ENCODE assay signal across 9 cellular contexts in genomic region chr5:1409386-1410110, GRCh38. TPM values are rescaled to one million over a fixed set of nuclear protein-coding genes. Genes with fewer than 3 reads are reported as not detected.
DNase-seq lines count a peak whose midpoint lies in the region; ATAC-seq, FAIRE-seq and TF ChIP-seq lines count a peak whose summit lies in the region.
"Had no signal": no experiment of that assay in that cellular context is flagged by ENCODE, and none has a peak within 500 bp of the region (broad histone marks: within the 10 kb centered on the region; RNA-seq: fewer than 3 reads in every experiment).

No MANE protein-coding gene starts in this region.

- CTCF ChIA-PET in K562 (lab: Yijun Ruan, JAX; ENCODE audit: low intra/inter-chr PET ratio) = no interaction called here

- H3K4me1 ChIP-seq in K562 (replicated peaks in 1 of 2; ENCODE audit: control insufficient read depth in 2 of 2, insufficient read depth in 2 of 2, low read length in 2 of 2) = peaks cover 0 to 20% of the 10 kb centered on the region in 2 experiments; a peak in 1 of 5 replicates
- H3K4me1 ChIP-seq: parathyroid adenoma had no signal

- H3K36me3 Mint-ChIP-seq in naive B cell (no peaks in the 10 kb centered on the region), type B pancreatic cell (no peaks in the 10 kb centered on the region)

- H3K27me3 Mint-ChIP-seq in naive B cell (peaks cover 26 to 49% (median 46%) of the 10 kb centered on the region in 3 donors), type B pancreatic cell (peaks cover 35% of the 10 kb centered on the region)

- H3K9me3 Mint-ChIP-seq in naive B cell (peaks cover 0 to 1% (median 0%) of the 10 kb centered on the region in 7 donors), type B pancreatic cell (no peaks in the 10 kb centered on the region)

- peak; percentile 23 for DNase-seq in GM12865 (ENCODE audit: low read depth)
- peak; percentile 56 for DNase-seq in MG63
- peak; percentile 56 to 76 (median 66) for DNase-seq in K562 (ENCODE audit: extremely low read depth in 1 of 4, low spot score in 3 of 4)
- DNase-seq in naive B cell = no peak
- DNase-seq in NCI-H187 (lab: John Stamatoyannopoulos, UW) = no peak
- no peak for DNase-seq in type B pancreatic cell (ENCODE audit: extremely low spot score, unreplicated experiment)
- DNase-seq: T1000 had no signal

- no peak overlapping the region for H2AFZ ChIP-seq in K562 (ENCODE audit: low read depth, low read length)
- H2AFZ ChIP-seq: parathyroid adenoma had no signal

- intact Hi-C loops in K562 (cut with micrococcal nuclease) = no loop called here

- POLR2A ChIA-PET in K562 (lab: Yijun Ruan, JAX) = interaction anchor here (0.7 to 0.9 kb wide), 2 partner anchors 9 to 51 kb away, joined by 3 to 6 read pairs; no protein-coding TSS in a partner anchor

- in situ Hi-C loops in K562 (cut with MboI) = no loop called here

- H3K27ac ChIP-seq in K562 (ENCODE audit: extremely low read depth, low read depth, low read length) = no peak overlapping the region
- H3K27ac ChIP-seq: parathyroid adenoma had no signal

- TF ChIP-seq RAD21 in K562 (CRISPR knock-in tag; conservative IDR thresholded peaks at IDR 0.05 in 1 of 2, IDR thresholded peaks at IDR 0.05 in 1 of 2) = no peak

- TF ChIP-seq POLR2A in K562 (conservative IDR thresholded peaks at IDR 0.05) = no peak

- H3K4me3 Mint-ChIP-seq in naive B cell = peak overlapping the region in 2 of 8 donors; percentile 53 to 76
- H3K4me3 Mint-ChIP-seq in type B pancreatic cell = no peak overlapping the region

- H3K27me3 ChIP-seq in MG63 = peaks cover 51% of the 10 kb centered on the region
- H3K27me3 ChIP-seq in K562 (ENCODE audit: control insufficient read depth in 2 of 2, insufficient read depth in 2 of 2, low read length in 2 of 2) = peaks cover 69 to 93% of the 10 kb centered on the region in 2 experiments

- TF ChIP-seq EP300 in K562 (IDR thresholded peaks at IDR 0.05; ENCODE audit: low read length) = no peak

- BruUV-seq in K562 (replicated peaks; lab: Mats Ljungman, UMichigan) = no TSS peak

- H3K9me3 ChIP-seq in MG63 (no peaks in the 10 kb centered on the region), K562 (replicated peaks; ENCODE audit: control insufficient read depth, insufficient read depth, low read depth, low read length) (no peaks in the 10 kb centered on the region)

- no peak overlapping the region for H3K9ac ChIP-seq in K562 (ENCODE audit: insufficient read depth in 1 of 2, low read depth in 2 of 2, low read length in 2 of 2)
- H3K9ac ChIP-seq: parathyroid adenoma had no signal

- ATAC-seq in K562 (peak; percentile 79), naive B cell (ENCODE audit: low read depth in 2 of 2) (peak; percentile 23 to 30), GM19467 (IDR thresholded peaks at IDR 0.05; ENCODE audit: unreplicated experiment) (no peak)

- TF ChIP-seq CTCF in GM12865 (IDR thresholded peaks at IDR 0.05; ENCODE audit: insufficient read depth, low read depth, low read length, missing control alignments) = no peak
- TF ChIP-seq CTCF in K562 (IDR thresholded peaks at IDR 0.05 in 2 of 3, conservative IDR thresholded peaks at IDR 0.05 in 1 of 3; ENCODE audit: insufficient read depth in 2 of 3, low read depth in 1 of 3, low read length in 3 of 3) = no peak
- no peak for TF ChIP-seq CTCF in type B pancreatic cell (conservative IDR thresholded peaks at IDR 0.05)

- peak overlapping the region in 1 of 6 donors; percentile 38 for H3K27ac Mint-ChIP-seq in naive B cell
- no peak overlapping the region for H3K27ac Mint-ChIP-seq in type B pancreatic cell

- H3K9me1 ChIP-seq in K562 (ENCODE audit: control insufficient read depth, insufficient read depth, low read length) = peaks cover 4% of the 10 kb centered on the region

- no peak overlapping the region for H3K4me2 ChIP-seq in K562 (ENCODE audit: insufficient read depth, low read length)

- FAIRE-seq in K562 (lab: Jason Lieb, UNC) = peak; percentile 54

- no peaks in the 10 kb centered on the region for H3K79me2 ChIP-seq in K562 (ENCODE audit: control insufficient read depth, insufficient read depth, low read length)
- H3K79me2 ChIP-seq: parathyroid adenoma had no signal

- peaks cover 51% of the 10 kb centered on the region for H4K20me1 ChIP-seq in K562 (replicated peaks; ENCODE audit: control insufficient read depth, insufficient read depth, low read length)

- H3K4me1 Mint-ChIP-seq in naive B cell (peaks cover 7 to 11% (median 8%) of the 10 kb centered on the region in 3 donors), type B pancreatic cell (ENCODE audit: unreplicated experiment) (peaks cover 5% of the 10 kb centered on the region)

- H3K4me3 ChIP-seq in GM12865 (ENCODE audit: low read depth, low read length) (no peak overlapping the region), MG63 (no peak overlapping the region), K562 (no peak overlapping the region)

- H3K36me3 ChIP-seq in MG63 (no peaks in the 10 kb centered on the region), K562 (ENCODE audit: control insufficient read depth, insufficient read depth, low read length) (no peaks in the 10 kb centered on the region)

- WGBS in K562 (ENCODE audit: insufficient coverage, low coverage, missing lambda C conversion rate) = 10% methylated on average over 33 of the region's 33 CpGs

TF ChIP-seq in K562, 482 proteins besides CTCF, POLR2A, EP300 and RAD21 (continues in another document):
- TF ChIP-seq RCOR1 (IDR thresholded peaks at IDR 0.05; ENCODE audit: borderline replicate concordance in 1 of 2, low read depth in 2 of 2, low read length in 2 of 2) = 0 out of 4 replicates have a peak, but pooled peaks of 1 of the 2 experiments have one; percentile 43
- peak; percentile 93 for TF ChIP-seq REST (CRISPR knock-in tag; IDR thresholded peaks at IDR 0.05; ENCODE audit: low read depth)
- no peak for TF ChIP-seq SAFB (IDR thresholded peaks at IDR 0.05; ENCODE audit: borderline replicate concordance, low read depth, low read length)
- TF ChIP-seq ZNF263 (CRISPR knock-in tag; IDR thresholded peaks at IDR 0.05; ENCODE audit: borderline replicate concordance) = peak; percentile 53; the same call in 1 of the 2 replicates
- TF ChIP-seq ZNF511 (CRISPR knock-in tag; IDR thresholded peaks at IDR 0.05) = 0 out of 2 replicates have a peak, but pooled peaks have one; percentile 55
- TF ChIP-seq IFI16 (CRISPR knock-in tag; IDR thresholded peaks at IDR 0.05) = no peak
- 0 out of 2 replicates have a peak, but pooled peaks have one; percentile 6 for TF ChIP-seq MAX (CRISPR knock-in tag; IDR thresholded peaks at IDR 0.05)
- 0 out of 2 replicates have a peak, but pooled peaks have one; percentile 39 for TF ChIP-seq ZBTB17 (CRISPR knock-in tag; IDR thresholded peaks at IDR 0.05)

RNA-seq across cellular contexts. Expression of gene SLC6A3, which starts 35.7 kb away (rescaled TPM):
- total RNA-seq in MG63 (2014; rRNA removed; shearing (Covaris generic); ENCODE audit: low replicate concordance) = not detected in 2 replicates
- not detected in 2 replicates for total RNA-seq in K562 (2011; cell fraction: chromatin; rRNA removed; ENCODE audit: low replicate concordance)
- total RNA-seq in K562 (2011; cell fraction: nucleolus; rRNA removed) = not detected in 2 replicates
- not detected in 2 replicates for total RNA-seq in K562 (2011; cell fraction: nucleoplasm; rRNA removed)
- total RNA-seq in K562 (2014; rRNA removed) (not detected in 2 replicates), K562 (2014; rRNA removed; fragmentation: Illumina TruSeq; extraction: Trizol) (not detected in 2 replicates), K562 (2015; rRNA removed; fragmentation: Illumina TruSeq; extraction: Trizol) (not detected in 2 replicates), K562 (2021) (not detected in 2 replicates), type B pancreatic cell (ENCODE audit: low replicate concordance) (0.19 TPM in 2 replicates)
- polyA plus RNA-seq in K562 (2011; rRNA removed) (not detected in 2 replicates), K562 (2014; fragmentation: Illumina TruSeq; extraction: Trizol) (not detected in 2 replicates), K562 (2014; fragmentation: Nextera tagmentation; extraction: Ambion mirVana) (not detected), K562 (2014; rRNA removed) (not detected in 2 replicates), naive B cell (ENCODE audit: low read depth in 6 of 6) (under 1 TPM in 1 of 6 donors, not detected in 5; 0.09 TPM)
- polyA plus RNA-seq in K562 (2011; cell fraction: cytosol; rRNA removed) = not detected in 2 replicates
- polyA plus RNA-seq in K562 (2011; cell fraction: nucleus; rRNA removed) = not detected in 2 replicates
- polyA plus RNA-seq in K562 (2012) = not detected in 2 replicates
- not detected in 2 replicates for polyA minus RNA-seq in K562 (2011; rRNA and poly(A)+ RNA removed)
- polyA minus RNA-seq in K562 (2011; cell fraction: cytosol; rRNA and poly(A)+ RNA removed) = not detected in 2 replicates
- polyA minus RNA-seq in K562 (2011; cell fraction: nucleus; rRNA and poly(A)+ RNA removed) = not detected in 2 replicates

Comparison
In these comparisons a context has a peak if more than half of its experiments do, and no peak if none do; other contexts are left out.
1. DNase-seq: peak in GM12865 (single experiment), MG63 (single experiment) and K562 (4 of 4); none in naive B cell (single experiment), NCI-H187 (0 of 2) and type B pancreatic cell (single experiment).